Comparison of ENCODE assay signal across 16 cellular contexts in the genomic region with DNA sequence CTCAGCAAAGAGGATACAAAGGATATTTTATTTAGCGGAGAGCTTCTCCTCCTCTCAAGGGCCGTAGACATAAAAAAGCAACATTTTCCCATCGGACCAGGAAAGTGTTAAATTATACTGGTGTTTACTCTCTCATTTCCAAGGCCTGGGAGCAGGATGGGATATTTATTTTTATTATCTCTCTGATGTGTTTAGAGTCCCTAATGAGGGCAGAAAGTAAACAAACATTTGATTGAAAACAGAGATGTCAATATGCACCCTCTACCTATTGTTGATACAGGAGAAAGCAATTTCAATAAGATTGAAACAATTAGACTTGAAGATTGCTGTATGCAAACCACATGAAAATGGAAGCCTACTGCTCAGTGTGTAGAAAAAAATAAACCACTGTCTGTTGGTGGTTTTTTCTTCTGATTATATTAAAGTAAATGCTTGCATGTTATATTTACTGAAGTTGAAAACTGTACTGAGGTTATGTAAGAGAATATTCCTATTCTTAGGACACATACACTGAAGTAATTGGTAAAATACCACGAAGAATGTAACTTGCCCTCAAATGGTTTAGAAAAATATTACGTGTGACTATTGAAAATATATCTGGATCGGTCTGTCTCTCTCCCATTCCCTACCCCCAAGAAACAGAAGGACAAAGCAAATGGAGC. TPM values are rescaled to one million over a fixed set of nuclear protein-coding genes. Genes with fewer than 3 reads are reported as not detected.
DNase-seq lines count a peak whose midpoint lies in the region; TF ChIP-seq lines count a peak whose summit lies in the region.
"Had no signal": no experiment of that assay in that cellular context is flagged by ENCODE, and none has a peak within 500 bp of the region (broad histone marks: within the 10 kb centered on the region; RNA-seq: fewer than 3 reads in every experiment).

No MANE protein-coding gene starts in this region.

- POLR2A ChIA-PET in HEK293 (lab: Yijun Ruan, JAX), result no interaction called here

- no peaks in the 10 kb centered on the region for H3K36me3 ChIP-seq in HEK293 (ENCODE audit: control insufficient read depth in 2 of 2, insufficient read depth in 1 of 2, low read length in 2 of 2)

- H3K9me3 ChIP-seq in HEK293 (ENCODE audit: control insufficient read depth, insufficient read depth, low read depth, low read length), result no peaks in the 10 kb centered on the region

- H3K4me3 ChIP-seq in AG10803 (ENCODE audit: low read length) (no peak overlapping the region), HEK293 (ENCODE audit: low read depth, low read length) (no peak overlapping the region)

- no peaks in the 10 kb centered on the region for H3K9me3 Mint-ChIP-seq in chondrocyte (ENCODE audit: low read depth)
- H3K9me3 Mint-ChIP-seq: CD8-positive, alpha-beta memory T cell; HFFc6 had no signal

- no peak overlapping the region for H3K27ac ChIP-seq in HEK293 (ENCODE audit: extremely low read depth, low read depth, low read length)
- H3K27ac ChIP-seq: RWPE1 had no signal

- H3K4me3 Mint-ChIP-seq in chondrocyte (ENCODE audit: unreplicated experiment), result no peak overlapping the region
- H3K4me3 Mint-ChIP-seq: HFFc6 had no signal

- CTCF ChIA-PET in HEK293 (lab: Yijun Ruan, JAX), result no interaction called here

- H3K4me1 Mint-ChIP-seq in chondrocyte (ENCODE audit: low read depth), result peaks cover 19% of the 10 kb centered on the region

- TF ChIP-seq CTCF in AG10803 (conservative IDR thresholded peaks at IDR 0.05; ENCODE audit: low read length) (no peak), HEK293 (tag by site-specific recombination; IDR thresholded peaks at IDR 0.05) (no peak), chondrocyte (IDR thresholded peaks at IDR 0.05) (no peak)

- H3K27me3 Mint-ChIP-seq in chondrocyte (ENCODE audit: low read depth), result no peaks in the 10 kb centered on the region
- H3K27me3 Mint-ChIP-seq: CD8-positive, alpha-beta memory T cell had no signal

- H3K27ac Mint-ChIP-seq in chondrocyte (ENCODE audit: unreplicated experiment), result no peak overlapping the region
- H3K27ac Mint-ChIP-seq: HFFc6 had no signal

- DNase-seq in AG10803 (ENCODE audit: low read depth) (peak; percentile 21), NCI-H526 (lab: John Stamatoyannopoulos, UW) (peak; percentile 66 to 67), fibroblast of peridontal ligament (ENCODE audit: extremely low read depth) (peak; percentile 78), chondrocyte (ENCODE audit: low spot score) (no peak), superior temporal gyrus (ENCODE audit: extremely low spot score) (no peak), GDM1 (lab: John Stamatoyannopoulos, UW) (no peak)
- no peak for DNase-seq in stimulated activated CD8-positive, alpha-beta memory T cell treated with anti-CD3 and anti-CD28 coated beads, Interleukin-4, amount 100 ng/mL, for 48 hours
- DNase-seq: ACHN; CD8-positive, alpha-beta memory T cell; DND-41; HFFc6; MM.1S; NCI-H2029; NCI-H510A treated with DMSO at 0.1 percent for 48 hours had no signal

- no peaks in the 10 kb centered on the region for H3K4me1 ChIP-seq in HEK293 (ENCODE audit: control insufficient read depth, insufficient read depth, low read length)

- peaks cover 10% of the 10 kb centered on the region for H3K36me3 Mint-ChIP-seq in chondrocyte (ENCODE audit: low read depth)

TF ChIP-seq in HEK293, 187 proteins besides CTCF, POLR2A, EP300 and RAD21:
- TF ChIP-seq ZNF658 (tag by site-specific recombination; IDR thresholded peaks at IDR 0.05) (no peak), GLI4 (tag by site-specific recombination; IDR thresholded peaks at IDR 0.05) (no peak), ZNF48 (tag by site-specific recombination; IDR thresholded peaks at IDR 0.05) (no peak), SCRT1 (tag by site-specific recombination; IDR thresholded peaks at IDR 0.05; ENCODE audit: borderline replicate concordance) (no peak), ZBTB8A (tag by site-specific recombination; IDR thresholded peaks at IDR 0.05) (no peak), ZNF670 (tag by site-specific recombination; IDR thresholded peaks at IDR 0.05; ENCODE audit: low read depth) (no peak), OSR2 (tag by site-specific recombination; IDR thresholded peaks at IDR 0.05) (peak; percentile 32; the same call in 1 of the 2 replicates), ZNF530 (tag by site-specific recombination; IDR thresholded peaks at IDR 0.05; ENCODE audit: low read depth) (no peak)
- TF ChIP-seq, protein P1, sequence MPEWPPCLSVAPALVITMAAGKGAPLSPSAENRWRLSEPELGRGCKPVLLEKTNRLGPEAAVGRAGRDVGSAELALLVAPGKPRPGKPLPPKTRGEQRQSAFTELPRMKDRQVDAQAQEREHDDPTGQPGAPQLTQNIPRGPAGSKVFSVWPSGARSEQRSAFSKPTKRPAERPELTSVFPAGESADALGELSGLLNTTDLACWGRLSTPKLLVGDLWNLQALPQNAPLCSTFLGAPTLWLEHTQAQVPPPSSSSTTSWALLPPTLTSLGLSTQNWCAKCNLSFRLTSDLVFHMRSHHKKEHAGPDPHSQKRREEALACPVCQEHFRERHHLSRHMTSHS (tag by site-specific recombination; IDR thresholded peaks at IDR 0.05), result no peak
TF ChIP-seq in HEK293: peak in this region for 1.

RNA-seq across cellular contexts. Expression of a gene that starts 59.3 kb away (rescaled TPM):
- 6.4 to 8.8 TPM (median 6.5 TPM) in 3 replicates for total RNA-seq in chondrocyte

Comparison
In these comparisons a context has a peak if more than half of its experiments do, and no peak if none do; other contexts are left out.
1. DNase-seq: peak in AG10803 (single experiment), NCI-H526 (2 of 2) and fibroblast of peridontal ligament (single experiment); none in chondrocyte (single experiment), stimulated activated CD8-positive, alpha-beta memory T cell treated with anti-CD3 and anti-CD28 coated beads, Interleukin-4, amount 100 ng/mL, for 48 hours (single experiment), superior temporal gyrus (single experiment) and GDM1 (single experiment).